ENCODE assay signal across 18 cellular contexts in the genomic region with DNA sequence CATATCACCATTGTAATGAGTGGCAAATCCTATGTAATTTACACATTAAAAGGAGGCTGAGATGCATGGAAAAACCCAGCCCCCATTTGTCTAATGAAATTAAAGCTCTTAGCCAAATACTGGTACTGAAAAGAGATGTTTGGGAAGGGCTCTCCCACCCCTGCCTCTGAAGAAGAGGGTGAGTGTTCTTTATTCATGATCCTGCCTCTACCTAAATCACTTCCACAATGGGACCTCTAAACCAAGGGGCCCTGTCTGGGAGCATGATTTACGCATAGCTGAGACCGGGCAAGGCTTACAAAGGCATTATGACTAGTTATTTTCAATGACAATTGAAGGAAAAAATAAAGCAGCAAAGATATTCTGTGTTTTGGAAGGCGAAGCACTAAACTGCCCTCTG.
DNase-seq lines count a peak whose midpoint lies in the region; FAIRE-seq and TF ChIP-seq lines count a peak whose summit lies in the region.
"Had no signal": no experiment of that assay in that cellular context is flagged by ENCODE, and none has a peak within 500 bp of the region (broad histone marks: within the 10 kb centered on the region; RNA-seq: fewer than 3 reads in every experiment).

No MANE protein-coding gene starts in this region.

- DNase-seq in HAP-1 (ENCODE audit: low spot score in 2 of 2) (peak; percentile 91 to 99), H1 (ENCODE audit: low read depth in 1 of 2, low spot score in 2 of 2) (no peak), neural progenitor cell (ENCODE audit: low spot score) (peak; percentile 18), NCI-H748 (lab: John Stamatoyannopoulos, UW; ENCODE audit: unreplicated experiment) (no peak), HuH-7.5 (ENCODE audit: low spot score) (no peak)
- DNase-seq in activated CD4-positive, alpha-beta T cell treated with anti-CD3 and anti-CD28 coated beads, Interleukin-2, amount 50 U/mL, for 1 hour, result no peak
- DNase-seq: C1 segment of cervical spinal cord; Caco-2; CD4-positive, alpha-beta memory T cell; DMS153; DMS79; EL; GDM1; GOT3; H9; HFFc6 had no signal

- no peaks in the 10 kb centered on the region for H3K23me2 ChIP-seq in H1 (ENCODE audit: low read depth, low read length)

- POLR2A ChIA-PET in H1 (lab: Charles Lee; ENCODE audit: partially characterized antibody), result no interaction called here

- no peaks in the 10 kb centered on the region for H3K36me3 Mint-ChIP-seq in neural progenitor cell
- H3K36me3 Mint-ChIP-seq: CD4-positive, alpha-beta memory T cell had no signal

- no peak overlapping the region for H4K8ac ChIP-seq in H1 (ENCODE audit: extremely low read depth, insufficient read depth, low read length)

- H3K4ac ChIP-seq in H1 (replicated peaks; ENCODE audit: insufficient read length, low read depth, low read length), result no peak overlapping the region

- 0 out of 2 replicates have a peak overlapping the region, but pooled peaks have one; percentile 24 for H2BK15ac ChIP-seq in H1 (ENCODE audit: low read length)

- H3K4me2 ChIP-seq in H1 (ENCODE audit: insufficient read depth in 1 of 2, low read depth in 2 of 2, low read length in 2 of 2), result no peak overlapping the region
- H3K4me2 ChIP-seq in neural progenitor cell, result no peak overlapping the region

- no peak overlapping the region for H2BK120ac ChIP-seq in H1 (replicated peaks; ENCODE audit: low read depth, low read length)

- CTCF ChIA-PET in H1 (lab: Charles Lee; ENCODE audit: partially characterized antibody), result interaction anchor here (1.4 kb wide), 1 partner anchor 148 kb away, joined by 3 read pairs; no protein-coding TSS in a partner anchor

- H3K23ac ChIP-seq in H1 (ENCODE audit: insufficient read length), result no peak overlapping the region

- peaks cover 32% of the 10 kb centered on the region for H3K4me1 ChIP-seq in HAP-1
- H3K4me1 ChIP-seq in H1 (replicated peaks in 1 of 4; ENCODE audit: control insufficient read depth in 3 of 4, insufficient read depth in 4 of 4, low read length in 3 of 4), result peaks cover 0 to 12% (median 5%) of the 10 kb centered on the region in 4 experiments; a peak in 3 of 7 replicates
- peaks cover 38% of the 10 kb centered on the region for H3K4me1 ChIP-seq in neural progenitor cell
- H3K4me1 ChIP-seq: Caco-2 had no signal

- H4K20me1 ChIP-seq in H1 (replicated peaks in 1 of 2; ENCODE audit: control insufficient read depth in 1 of 2, insufficient read depth in 2 of 2, low read length in 2 of 2), result no peaks in the 10 kb centered on the region
- H4K20me1 ChIP-seq in neural progenitor cell (ENCODE audit: low read depth), result no peaks in the 10 kb centered on the region

- no peaks in the 10 kb centered on the region for H3K9me3 ChIP-seq in HAP-1
- H3K9me3 ChIP-seq in H1 (ENCODE audit: insufficient read depth in 2 of 2, low read depth in 1 of 2, low read length in 1 of 2), result no peaks in the 10 kb centered on the region
- H3K9me3 ChIP-seq in neural progenitor cell (ENCODE audit: low read depth), result no peaks in the 10 kb centered on the region
- H3K9me3 ChIP-seq: Caco-2 had no signal

- TF ChIP-seq RAD21 in H1 (IDR thresholded peaks at IDR 0.05 in 1 of 2, conservative IDR thresholded peaks at IDR 0.05 in 1 of 2; ENCODE audit: low read depth in 2 of 2, low read length in 2 of 2), result no peak

- H2BK12ac ChIP-seq in H1 (ENCODE audit: low read depth, low read length), result peak overlapping the region; percentile 65; the same call in 1 of the 2 replicates

- no peaks in the 10 kb centered on the region for H3K9me3 Mint-ChIP-seq in neural progenitor cell
- H3K9me3 Mint-ChIP-seq: H9, HFFc6 had no signal

- no peak overlapping the region for H2BK5ac ChIP-seq in H1 (ENCODE audit: low read depth, low read length)

- no peak overlapping the region for H4K5ac ChIP-seq in H1 (ENCODE audit: insufficient read length, low read depth, low read length)

- no peak overlapping the region for H3K27ac Mint-ChIP-seq in neural progenitor cell
- H3K27ac Mint-ChIP-seq: CD4-positive, alpha-beta memory T cell; HFFc6 had no signal

- peaks cover 4% of the 10 kb centered on the region for H3K27me3 Mint-ChIP-seq in neural progenitor cell (ENCODE audit: insufficient read depth, low read depth)

- no peak overlapping the region for H3K14ac ChIP-seq in H1 (ENCODE audit: insufficient read length)

- peaks cover 18% of the 10 kb centered on the region for H3K4me1 Mint-ChIP-seq in neural progenitor cell

- H3K56ac ChIP-seq in H1 (replicated peaks; ENCODE audit: insufficient read length, low read depth, low read length), result no peak overlapping the region

- H2AFZ ChIP-seq in H1 (ENCODE audit: low read length) (no peak overlapping the region), neural progenitor cell (replicated peaks) (no peak overlapping the region)

- H3K79me1 ChIP-seq in H1 (ENCODE audit: low read depth, low read length), result no peaks in the 10 kb centered on the region

- H3K36me3 ChIP-seq in HAP-1 (replicated peaks) (no peaks in the 10 kb centered on the region), H1 (ENCODE audit: control insufficient read depth in 2 of 4, insufficient read depth in 4 of 4, low read length in 3 of 4) (no peaks in the 10 kb centered on the region), neural progenitor cell (no peaks in the 10 kb centered on the region)

- no peak for FAIRE-seq in H1 (lab: Jason Lieb, UNC)
- FAIRE-seq: GM12878, GM19239 had no signal

- no peak overlapping the region for H3K18ac ChIP-seq in H1 (ENCODE audit: extremely low read depth, low read length)

- no peak overlapping the region for H2AK5ac ChIP-seq in H1 (ENCODE audit: low read depth, low read length)

- H3K79me2 ChIP-seq in H1 (ENCODE audit: control insufficient read depth in 1 of 2, insufficient read depth in 2 of 2, low read length in 2 of 2) (no peaks in the 10 kb centered on the region), neural progenitor cell (ENCODE audit: low read depth) (no peaks in the 10 kb centered on the region)

- no peak overlapping the region for H3K4me3 Mint-ChIP-seq in neural progenitor cell
- H3K4me3 Mint-ChIP-seq: CD4-positive, alpha-beta memory T cell; H9; HFFc6 had no signal

- H3K9ac ChIP-seq in H1 (replicated peaks in 1 of 4; ENCODE audit: extremely low read depth in 1 of 4, low read depth in 3 of 4, low read length in 3 of 4) (no peak overlapping the region), neural progenitor cell (no peak overlapping the region)

- H2BK20ac ChIP-seq in H1 (ENCODE audit: low read length), result peak overlapping the region; percentile 65; the same call in 1 of the 2 replicates

- in situ Hi-C loops in HAP-1 (cut with MboI; ENCODE audit: low sequenced_read_pairs), result no loop called here

- H4K91ac ChIP-seq in H1 (replicated peaks; ENCODE audit: insufficient read length, low read length), result no peak overlapping the region

- TF ChIP-seq POLR2A in H1 (IDR thresholded peaks at IDR 0.05; ENCODE audit: control extremely low read depth in 1 of 2, low read depth in 2 of 2, low read length in 2 of 2), result no peak

- H3K27me3 ChIP-seq in HAP-1 (ENCODE audit: low read depth), result no peaks in the 10 kb centered on the region
- no peaks in the 10 kb centered on the region for H3K27me3 ChIP-seq in H1 (replicated peaks in 1 of 4; ENCODE audit: control insufficient read depth in 3 of 4, extremely low read depth in 1 of 4, insufficient read depth in 3 of 4, low read length in 3 of 4)
- no peaks in the 10 kb centered on the region for H3K27me3 ChIP-seq in neural progenitor cell

- no peak overlapping the region for H3K4me3 ChIP-seq in HAP-1
- H3K4me3 ChIP-seq in H1 (ENCODE audit: extremely low read depth in 1 of 4, insufficient read depth in 2 of 4, low read depth in 3 of 4, low read length in 4 of 4), result no peak overlapping the region
- no peak overlapping the region for H3K4me3 ChIP-seq in neural progenitor cell
- H3K4me3 ChIP-seq: GM12878 had no signal

- no peak for TF ChIP-seq CTCF in H1 (IDR thresholded peaks at IDR 0.05; ENCODE audit: control extremely low read depth in 1 of 3, insufficient read depth in 1 of 3, low read depth in 1 of 3, low read length in 3 of 3)
- no peak for TF ChIP-seq CTCF in neural progenitor cell (IDR thresholded peaks at IDR 0.05)

- H3K27ac ChIP-seq in H1 (ENCODE audit: low read depth, low read length), result no peak overlapping the region
- H3K27ac ChIP-seq in neural progenitor cell, result no peak overlapping the region

- TF ChIP-seq EP300 in H1 (IDR thresholded peaks at IDR 0.05; ENCODE audit: borderline replicate concordance in 1 of 2, low read depth in 2 of 2, low read length in 2 of 2), result no peak

- 65% methylated on average over 3 of the region's 3 CpGs; no CpG with 5 or more reads in 1 of the 2 experiments for WGBS in H1 (ENCODE audit: extremely low coverage in 1 of 2, insufficient coverage in 1 of 2, insufficient read length in 1 of 2, insufficient replicate concordance in 2 of 2, low coverage in 1 of 2, low lambda C conversion rate in 2 of 2, missing lambda C conversion rate in 1 of 2), 2 experiments

- no peaks in the 10 kb centered on the region for H3F3A ChIP-seq in neural progenitor cell (ENCODE audit: low read depth)

TF ChIP-seq in H1, 55 proteins besides CTCF, POLR2A, EP300 and RAD21:
- TF ChIP-seq GABPA (IDR thresholded peaks at IDR 0.05; ENCODE audit: borderline replicate concordance, insufficient read depth, low read length), result no peak

Comparison
In these comparisons a context has a peak if more than half of its experiments do, and no peak if none do; other contexts are left out.
1. DNase-seq: peak in HAP-1 (2 of 2) and neural progenitor cell (single experiment); none in H1 (0 of 2), NCI-H748 (single experiment), HuH-7.5 (single experiment) and activated CD4-positive, alpha-beta T cell treated with anti-CD3 and anti-CD28 coated beads, Interleukin-2, amount 50 U/mL, for 1 hour (single experiment).